ENCODE assay signal across 8 cellular contexts in the genomic region with DNA sequence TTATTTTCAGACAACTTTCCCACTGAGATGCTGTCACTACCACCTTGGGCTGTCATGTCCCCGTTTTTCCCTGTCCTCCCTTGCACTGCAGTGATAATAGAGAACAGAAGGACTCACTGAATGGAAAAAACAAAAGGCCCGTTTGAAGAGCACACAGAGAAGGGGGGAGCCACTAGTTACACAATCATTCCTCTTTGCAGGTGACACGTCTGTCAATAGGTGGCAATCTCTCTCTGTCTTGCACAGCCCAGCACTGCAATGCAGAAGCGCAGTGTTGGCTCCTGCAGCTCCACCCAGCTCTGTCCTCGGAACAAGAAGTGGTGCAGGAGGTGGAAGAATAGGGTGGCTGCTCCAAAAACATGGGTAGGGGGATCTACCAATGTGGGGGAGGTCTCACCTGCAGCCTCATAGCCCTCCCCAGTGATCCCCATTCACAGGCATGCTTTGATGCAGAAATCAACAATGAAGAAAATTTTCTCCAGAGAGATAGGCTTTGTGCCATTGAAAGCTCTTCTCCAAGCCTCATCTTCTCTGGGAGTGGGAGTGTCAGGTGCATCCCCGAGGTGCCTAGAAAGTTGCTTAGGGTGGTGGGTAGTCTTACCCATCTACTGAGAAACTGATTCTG. TPM values are rescaled to one million over a fixed set of nuclear protein-coding genes. Genes with fewer than 3 reads are reported as not detected.
A peak's percentile ranks its signal among the peaks of the same experiment; 100 is the strongest.
DNase-seq lines count a peak whose midpoint lies in the region; ATAC-seq and TF ChIP-seq lines count a peak whose summit lies in the region.

No MANE protein-coding gene starts in this region.

- no peaks in the 10 kb centered on the region for H3K9me3 ChIP-seq in psoas muscle
- H3K9me3 ChIP-seq in spleen: no peaks in the 10 kb centered on the region

- no peaks in the 10 kb centered on the region for H3K36me3 Mint-ChIP-seq in activated CD8-positive, alpha-beta T cell treated with anti-CD3 and anti-CD28 coated beads for 36 hours (ENCODE audit: low read depth)

- H3K36me3 ChIP-seq in psoas muscle (ENCODE audit: insufficient read depth in 1 of 2, low read depth in 1 of 2): no peaks in the 10 kb centered on the region
- no peaks in the 10 kb centered on the region for H3K36me3 ChIP-seq in spleen

- no peaks in the 10 kb centered on the region for H3K27me3 ChIP-seq in psoas muscle (ENCODE audit: insufficient read depth in 3 of 3, low read length in 2 of 3)
- H3K27me3 ChIP-seq in spleen (replicated peaks in 1 of 7): no peaks in the 10 kb centered on the region

- DNase-seq in C1 segment of cervical spinal cord (lab: John Stamatoyannopoulos, UW): peak in 9 of 14 donors; percentile 13 to 88 (median 23)
- DNase-seq in NCI-H2107 treated with DMSO at 0.1 percent for 48 hours (lab: John Stamatoyannopoulos, UW; ENCODE audit: unreplicated experiment): peak; percentile 89
- DNase-seq in activated CD8-positive, alpha-beta T cell treated with anti-CD3 and anti-CD28 coated beads for 36 hours: peak; percentile 40
- DNase-seq in head of caudate nucleus: peak; percentile 23 to 89 (median 62)
- DNase-seq in psoas muscle: no peak
- no peak for DNase-seq in spleen

- ATAC-seq in GM18858 (IDR thresholded peaks at IDR 0.05; ENCODE audit: unreplicated experiment) (peak; percentile 41), HG03135 (IDR thresholded peaks at IDR 0.05; ENCODE audit: unreplicated experiment) (peak; percentile 64), psoas muscle (peak; percentile 67 to 77 (median 72))
- peak; percentile 58 for ATAC-seq in activated CD8-positive, alpha-beta T cell treated with anti-CD3 and anti-CD28 coated beads for 36 hours

- no peak for TF ChIP-seq POLR2A in spleen (IDR thresholded peaks at IDR 0.05)

- no peak for TF ChIP-seq CTCF in activated CD8-positive, alpha-beta T cell treated with anti-CD3 and anti-CD28 coated beads for 36 hours (IDR thresholded peaks at IDR 0.05)
- TF ChIP-seq CTCF in psoas muscle (IDR thresholded peaks at IDR 0.05): peak; percentile 31
- peak in 4 of 11 experiments; percentile 26 to 41 (median 36) for TF ChIP-seq CTCF in spleen (IDR thresholded peaks at IDR 0.05 in 8 of 11, conservative IDR thresholded peaks at IDR 0.05 in 3 of 11)

- intact Hi-C loops in activated CD8-positive, alpha-beta T cell treated with anti-CD3 and anti-CD28 coated beads for 36 hours (cut with micrococcal nuclease): loop anchor here (5.0 kb wide), 2 partner anchors 72 to 138 kb away; a partner anchor contains a TSS
- intact Hi-C loops in head of caudate nucleus (cut with DNase I) (loop anchor here (2.0 to 5.0 kb wide), 3 partner anchors 72 to 527 kb away; a partner anchor contains a TSS), psoas muscle (cut with DNase I) (loop anchor here (2.0 to 10.0 kb wide), 4 partner anchors 72 to 524 kb away; a partner anchor contains a TSS), spleen (cut with DNase I; ENCODE audit: low total_unique reads) (loop anchor here (5.0 kb wide), 1 partner anchor 177 kb away; no protein-coding TSS in a partner anchor)

- H3K4me1 Mint-ChIP-seq in activated CD8-positive, alpha-beta T cell treated with anti-CD3 and anti-CD28 coated beads for 36 hours (ENCODE audit: low read depth): peaks cover 6% of the 10 kb centered on the region

- 16 to 21% (median 18%) methylated on average over 6 of the region's 6 CpGs for WGBS in psoas muscle, 3 donors
- 17 to 21% (median 19%) methylated on average over 6 of the region's 6 CpGs for WGBS in spleen, 5 donors

- CTCF ChIA-PET in activated CD8-positive, alpha-beta T cell treated with anti-CD3 and anti-CD28 coated beads for 36 hours (lab: Charles Lee): interaction anchor here (0.7 to 4.6 kb wide), 13 partner anchors 10 to 527 kb away, joined by 3 to 131 read pairs (median 12); a partner anchor contains a TSS

- no peak overlapping the region for H3K27ac Mint-ChIP-seq in activated CD8-positive, alpha-beta T cell treated with anti-CD3 and anti-CD28 coated beads for 36 hours

- no peaks in the 10 kb centered on the region for H3K27me3 Mint-ChIP-seq in activated CD8-positive, alpha-beta T cell treated with anti-CD3 and anti-CD28 coated beads for 36 hours

- no peaks in the 10 kb centered on the region for H3K9me3 Mint-ChIP-seq in activated CD8-positive, alpha-beta T cell treated with anti-CD3 and anti-CD28 coated beads for 36 hours

- H3K4me1 ChIP-seq in psoas muscle (peaks cover 15% of the 10 kb centered on the region), spleen (peaks cover 13 to 55% (median 41%) of the 10 kb centered on the region in 6 donors)

- no peak overlapping the region for H3K4me3 Mint-ChIP-seq in activated CD8-positive, alpha-beta T cell treated with anti-CD3 and anti-CD28 coated beads for 36 hours

- H3K27ac ChIP-seq in psoas muscle: no peak overlapping the region
- H3K27ac ChIP-seq in spleen: peak overlapping the region in 3 of 8 donors; percentile 65 to 82 (median 80)

- POLR2A ChIA-PET in activated CD8-positive, alpha-beta T cell treated with anti-CD3 and anti-CD28 coated beads for 36 hours (lab: Charles Lee): no interaction called here

- H3K4me3 ChIP-seq in psoas muscle: no peak overlapping the region
- no peak overlapping the region for H3K4me3 ChIP-seq in spleen

RNA-seq across cellular contexts. Expression of a gene that starts 31.8 kb away (rescaled TPM):
- total RNA-seq in activated CD8-positive, alpha-beta T cell treated with anti-CD3 and anti-CD28 coated beads for 36 hours: 1 to 10 TPM; 1.0 to 2.9 TPM
- total RNA-seq in psoas muscle (10 to 100 TPM; 43.9 to 62.6 (median 49.5) TPM), spleen (100 to 1,000 TPM in 5 of 7 donors, 10 to 100 TPM in 2; 84.4 to 228 (median 115) TPM)
- polyA plus RNA-seq in psoas muscle (10 to 100 TPM; 11.9 to 24.2 (median 15.4) TPM), spleen (10 to 100 TPM in 2 of 3 donors, 1 to 10 TPM in 1; 6.7 to 18.1 (median 17.9) TPM)

Comparison
In these comparisons a context has a peak if more than half of its experiments do, and no peak if none do; other contexts are left out.
1. DNase-seq: peak in C1 segment of cervical spinal cord (9 of 14), NCI-H2107 treated with DMSO at 0.1 percent for 48 hours (single experiment), activated CD8-positive, alpha-beta T cell treated with anti-CD3 and anti-CD28 coated beads for 36 hours (single experiment) and head of caudate nucleus (42 of 42); none in psoas muscle (0 of 2) and spleen (single experiment).
2. RNA of a gene that starts 31.8 kb away (total RNA-seq): 84.4 to 228 TPM in spleen and 43.9 to 62.6 TPM in psoas muscle; 1.0 to 2.9 TPM in activated CD8-positive, alpha-beta T cell treated with anti-CD3 and anti-CD28 coated beads for 36 hours; every median in the first group is over 10 times any median in the second.
3. Peak in every context shown above with its lines, with median percentiles within 50 percentile points of each other: ATAC-seq.